In genomic region chr14:52545584-52546317, GRCh38 we compare ENCODE assay signal across 12 cellular contexts.
"Had no signal": no experiment of that assay in that cellular context is flagged by ENCODE, and none has a peak within 500 bp of the region (broad histone marks: within the 10 kb centered on the region; RNA-seq: fewer than 3 reads in every experiment).

No MANE protein-coding gene starts in this region.

- H3K36me3 ChIP-seq: left lung had no signal

- H3K4me3 ChIP-seq: heart right ventricle, left lung, thoracic aorta had no signal

- DNase-seq: activated CD8-positive, alpha-beta memory T cell treated with anti-CD3 and anti-CD28 coated beads, Interleukin-2, amount 50 U/mL, for 4 hours; activated CD8-positive, alpha-beta T cell treated with anti-CD3 and anti-CD28 coated beads for 36 hours; activated T-cell treated with anti-CD3 and anti-CD28 coated beads, Interleukin-2, amount 50 U/mL, for 72 hours; foreskin melanocyte; heart right ventricle; islet precursor cell; left lung; natural killer cell; nucleus accumbens; stimulated activated CD4-positive, alpha-beta T cell treated with anti-CD3 and anti-CD28 coated beads, Interleukin-12 subunit alpha, Interleukin-12 subunit beta, amount 100 ng/mL, for 4 hours; stimulated activated naive CD4-positive, alpha-beta T cell treated with Interleukin-2 at 50 U/mL for 16 hours had no signal

- H3K27me3 ChIP-seq: heart right ventricle, left lung had no signal

- H3K27ac ChIP-seq: heart right ventricle, left lung had no signal

- ATAC-seq: activated CD8-positive, alpha-beta T cell treated with anti-CD3 and anti-CD28 coated beads for 36 hours; activated T-cell treated with anti-CD3 and anti-CD28 coated beads, Interleukin-2, amount 50 U/mL, for 72 hours; heart right ventricle; left lung; natural killer cell had no signal

- H3K9me3 ChIP-seq: heart right ventricle, left lung, thoracic aorta had no signal
